Comparison of ENCODE assay signal across 19 cellular contexts in the genomic region with DNA sequence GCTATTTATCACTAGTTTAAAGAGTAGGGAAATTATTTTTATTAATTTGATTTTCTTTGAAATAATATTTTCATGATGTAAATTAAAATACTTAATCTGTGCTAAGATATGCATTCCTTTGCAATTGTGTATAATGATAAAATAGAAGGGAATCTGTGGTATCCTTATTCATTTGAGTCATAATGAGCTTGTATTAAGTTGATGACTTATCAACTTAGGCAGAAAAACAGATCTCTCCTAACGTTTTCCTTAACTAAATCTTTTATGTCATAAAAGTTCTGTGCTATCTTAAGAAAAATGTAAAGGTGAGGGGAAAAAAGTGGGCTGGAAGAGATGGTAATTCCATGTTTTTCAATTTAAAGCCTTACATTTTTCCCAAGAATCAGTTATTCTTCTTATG. TPM values are rescaled to one million over a fixed set of nuclear protein-coding genes. Genes with fewer than 3 reads are reported as not detected.
DNase-seq lines count a peak whose midpoint lies in the region; ATAC-seq and TF ChIP-seq lines count a peak whose summit lies in the region.
"Had no signal": no experiment of that assay in that cellular context is flagged by ENCODE, and none has a peak within 500 bp of the region (broad histone marks: within the 10 kb centered on the region; RNA-seq: fewer than 3 reads in every experiment).

No MANE protein-coding gene starts in this region.

- TF ChIP-seq CTCF in HFFc6 (IDR thresholded peaks at IDR 0.05) (no peak), esophagus squamous epithelium (IDR thresholded peaks at IDR 0.05) (no peak), tibial artery (IDR thresholded peaks at IDR 0.05) (no peak), chondrocyte (IDR thresholded peaks at IDR 0.05) (no peak), right lobe of liver (IDR thresholded peaks at IDR 0.05) (no peak), H9 (conservative IDR thresholded peaks at IDR 0.05) (no peak)

- no peaks in the 10 kb centered on the region for H3K79me1 ChIP-seq in H9 (ENCODE audit: insufficient read depth, low read depth, low read length, poor library complexity, severe bottlenecking)

- H4K8ac ChIP-seq in H9 (replicated peaks; ENCODE audit: insufficient read length, low read depth, low read length), result no peak overlapping the region

- H2BK12ac ChIP-seq in H9 (ENCODE audit: insufficient read length, low read depth, low read length), result no peak overlapping the region

- no peaks in the 10 kb centered on the region for H3K79me2 ChIP-seq in H9 (ENCODE audit: insufficient read depth, low read length)

- no peak overlapping the region for H3K4me2 ChIP-seq in H9 (ENCODE audit: insufficient read depth, insufficient read length, low read length)

- H2AFZ ChIP-seq in H9 (ENCODE audit: low read length), result no peak overlapping the region

- peak overlapping the region; percentile 64 for H3K27ac Mint-ChIP-seq in HFFc6
- H3K27ac Mint-ChIP-seq in chondrocyte (ENCODE audit: unreplicated experiment), result no peak overlapping the region
- H3K27ac Mint-ChIP-seq in H9, result no peak overlapping the region
- H3K27ac Mint-ChIP-seq: activated CD4-positive, alpha-beta T cell treated with anti-CD3 and anti-CD28 coated beads for 36 hours; activated naive CD4-positive, alpha-beta T cell treated with anti-CD3 and anti-CD28 coated beads, Interleukin-2, amount 50 U/mL, for 24 hours; CD4-positive, CD25-positive, alpha-beta regulatory T cell; effector memory CD8-positive, alpha-beta T cell; T-helper 17 cell had no signal

- H2BK120ac ChIP-seq in H9 (ENCODE audit: low read depth, low read length, poor library complexity, severe bottlenecking), result no peak overlapping the region

- no peak overlapping the region for H3K4ac ChIP-seq in H9 (ENCODE audit: low read depth, low read length)

- H2BK20ac ChIP-seq in H9 (ENCODE audit: low read depth, low read length, poor library complexity, severe bottlenecking), result no peak overlapping the region

- peak overlapping the region in 3 of 4 donors; percentile 19 to 67 (median 63) for H3K27ac ChIP-seq in esophagus squamous epithelium
- peak overlapping the region; percentile 92 for H3K27ac ChIP-seq in muscle layer of duodenum (ENCODE audit: low read length)
- H3K27ac ChIP-seq in tibial artery, result no peak overlapping the region
- H3K27ac ChIP-seq in right lobe of liver, result no peak overlapping the region
- no peak overlapping the region for H3K27ac ChIP-seq in H9 (ENCODE audit: insufficient read length, low read depth, low read length)

- H3K4me1 ChIP-seq in esophagus squamous epithelium (peaks cover 0 to 12% (median 0%) of the 10 kb centered on the region in 3 donors), muscle layer of duodenum (ENCODE audit: control insufficient read depth in 1 of 2, insufficient read depth in 2 of 2, low read length in 2 of 2) (no peaks in the 10 kb centered on the region), tibial artery (peaks cover 0 to 6% (median 1%) of the 10 kb centered on the region in 4 donors), right lobe of liver (peaks cover 0 to 9% (median 2%) of the 10 kb centered on the region in 4 donors), H9 (ENCODE audit: insufficient read depth, low read length) (no peaks in the 10 kb centered on the region; the same call in 1 of the 2 replicates)

- H4K20me1 ChIP-seq in H9 (ENCODE audit: control insufficient read depth, insufficient read depth, insufficient read length), result no peaks in the 10 kb centered on the region

- H3K27me3 ChIP-seq in esophagus squamous epithelium (no peaks in the 10 kb centered on the region), muscle layer of duodenum (ENCODE audit: low read depth, low read length) (no peaks in the 10 kb centered on the region), tibial artery (no peaks in the 10 kb centered on the region), right lobe of liver (no peaks in the 10 kb centered on the region), H9 (ENCODE audit: insufficient read depth, low read length) (no peaks in the 10 kb centered on the region)

- H2BK5ac ChIP-seq in H9 (ENCODE audit: insufficient read length, low read length), result no peak overlapping the region

- no peaks in the 10 kb centered on the region for H3K9me3 ChIP-seq in esophagus squamous epithelium
- H3K9me3 ChIP-seq in muscle layer of duodenum (ENCODE audit: control insufficient read depth in 1 of 2, low read length in 2 of 2), result no peaks in the 10 kb centered on the region
- H3K9me3 ChIP-seq in tibial artery, result no peaks in the 10 kb centered on the region
- H3K9me3 ChIP-seq in right lobe of liver, result no peaks in the 10 kb centered on the region
- H3K9me3 ChIP-seq in H9 (ENCODE audit: control insufficient read depth, low read depth, low read length), result no peaks in the 10 kb centered on the region

- H3K23ac ChIP-seq in H9 (ENCODE audit: insufficient read length, low read depth, low read length), result no peak overlapping the region

- H3K56ac ChIP-seq in H9 (ENCODE audit: insufficient read length, low read depth, low read length), result no peak overlapping the region

- peaks cover 28% of the 10 kb centered on the region for H3K36me3 Mint-ChIP-seq in HFFc6 (ENCODE audit: low read depth)
- no peaks in the 10 kb centered on the region for H3K36me3 Mint-ChIP-seq in chondrocyte (ENCODE audit: low read depth)
- H3K36me3 Mint-ChIP-seq in H9 (ENCODE audit: insufficient read depth in 1 of 3, low read depth in 3 of 3), result no peaks in the 10 kb centered on the region
- H3K36me3 Mint-ChIP-seq: activated naive CD4-positive, alpha-beta T cell treated with anti-CD3 and anti-CD28 coated beads, Interleukin-2, amount 50 U/mL, for 24 hours; CD4-positive, CD25-positive, alpha-beta regulatory T cell had no signal

- H3K14ac ChIP-seq in H9 (ENCODE audit: insufficient read depth, low read length), result no peak overlapping the region

- H2BK15ac ChIP-seq in H9 (ENCODE audit: low read depth, low read length), result no peak overlapping the region

- H3T11ph ChIP-seq in H9 (ENCODE audit: low read length), result no peak overlapping the region

- no peak overlapping the region for H3K9ac ChIP-seq in H9 (ENCODE audit: extremely low read depth, insufficient read length, low read length)

- H4K91ac ChIP-seq in H9 (ENCODE audit: insufficient read length, low read depth, low read length), result no peak overlapping the region

- no peaks in the 10 kb centered on the region; the same call in 1 of the 2 replicates for H3K27me3 Mint-ChIP-seq in HFFc6 (ENCODE audit: insufficient read depth)
- H3K27me3 Mint-ChIP-seq in chondrocyte (ENCODE audit: low read depth), result no peaks in the 10 kb centered on the region
- no peaks in the 10 kb centered on the region for H3K27me3 Mint-ChIP-seq in H9 (ENCODE audit: low read depth)
- H3K27me3 Mint-ChIP-seq: activated CD4-positive, alpha-beta T cell treated with anti-CD3 and anti-CD28 coated beads for 36 hours; activated naive CD4-positive, alpha-beta T cell treated with anti-CD3 and anti-CD28 coated beads, Interleukin-2, amount 50 U/mL, for 24 hours; effector memory CD8-positive, alpha-beta T cell had no signal

- ATAC-seq in right lobe of liver, result no peak
- no peak for ATAC-seq in GM19324 (IDR thresholded peaks at IDR 0.05; ENCODE audit: low FRiP score, unreplicated experiment)
- ATAC-seq: activated CD4-positive, alpha-beta T cell treated with anti-CD3 and anti-CD28 coated beads for 36 hours; effector memory CD8-positive, alpha-beta T cell; T-helper 17 cell had no signal

- H2AK5ac ChIP-seq in H9 (ENCODE audit: insufficient read length, low read length), result no peak overlapping the region

- intact Hi-C loops in esophagus squamous epithelium (cut with DNase I), result no loop called here
- intact Hi-C loops in tibial artery (cut with DNase I; ENCODE audit: low total_unique reads), result loop anchor here (10.0 kb wide), 1 partner anchor 560 kb away; no protein-coding TSS in a partner anchor
- intact Hi-C loops in right lobe of liver (cut with DNase I), result no loop called here

- H3K18ac ChIP-seq in H9 (ENCODE audit: insufficient read length, low read depth, low read length), result no peak overlapping the region

- H3K4me3 Mint-ChIP-seq in HFFc6 (no peak overlapping the region), chondrocyte (ENCODE audit: unreplicated experiment) (no peak overlapping the region), H9 (no peak overlapping the region)
- H3K4me3 Mint-ChIP-seq: activated CD4-positive, alpha-beta T cell treated with anti-CD3 and anti-CD28 coated beads for 36 hours; activated naive CD4-positive, alpha-beta T cell treated with anti-CD3 and anti-CD28 coated beads, Interleukin-2, amount 50 U/mL, for 24 hours; CD4-positive, CD25-positive, alpha-beta regulatory T cell; effector memory CD8-positive, alpha-beta T cell; T-helper 17 cell had no signal

- TF ChIP-seq POLR2A in esophagus squamous epithelium (IDR thresholded peaks at IDR 0.05) (no peak), right lobe of liver (IDR thresholded peaks at IDR 0.05) (no peak)

- H3K36me3 ChIP-seq in esophagus squamous epithelium, result no peaks in the 10 kb centered on the region
- H3K36me3 ChIP-seq in muscle layer of duodenum (ENCODE audit: control insufficient read depth in 1 of 2, insufficient read depth in 2 of 2, low read length in 2 of 2), result peaks cover 0 to 5% of the 10 kb centered on the region in 2 donors
- H3K36me3 ChIP-seq in tibial artery, result no peaks in the 10 kb centered on the region
- no peaks in the 10 kb centered on the region for H3K36me3 ChIP-seq in right lobe of liver

- 22 to 30% methylated on average over 1 of the region's 1 CpG for WGBS in esophagus squamous epithelium, 2 donors
- 33% methylated on average over 1 of the region's 1 CpG for WGBS in right lobe of liver (ENCODE audit: insufficient coverage, low coverage, low lambda C conversion rate, missing lambda C conversion rate)
- WGBS in H9 (ENCODE audit: extremely low coverage, insufficient read length, low lambda C conversion rate), result no CpG with 5 or more reads among the region's 1 CpG

- peaks cover 38% of the 10 kb centered on the region for H3K4me1 Mint-ChIP-seq in HFFc6 (ENCODE audit: low read depth)
- peaks cover 5% of the 10 kb centered on the region for H3K4me1 Mint-ChIP-seq in chondrocyte (ENCODE audit: low read depth)
- H3K4me1 Mint-ChIP-seq in H9, result peaks cover 3 to 5% of the 10 kb centered on the region in 2 experiments; a peak in 3 of 4 replicates

- H4K5ac ChIP-seq in H9 (ENCODE audit: insufficient read length, low read depth, low read length), result no peak overlapping the region

- no peaks in the 10 kb centered on the region for H3K23me2 ChIP-seq in H9 (ENCODE audit: insufficient read length, low read depth, low read length, poor library complexity, severe bottlenecking)

- no peak for DNase-seq in HFFc6
- DNase-seq in esophagus squamous epithelium (lab: John Stamatoyannopoulos, UW), result no peak
- no peak for DNase-seq in tibial artery
- no peak for DNase-seq in chondrocyte (ENCODE audit: low spot score)
- DNase-seq in right lobe of liver, result no peak
- DNase-seq in H9, result no peak
- DNase-seq: activated CD4-positive, alpha-beta T cell treated with anti-CD3 and anti-CD28 coated beads for 36 hours; activated T-cell treated with anti-CD3 and anti-CD28 coated beads for 4 hours; CD4-positive, CD25-positive, alpha-beta regulatory T cell; central memory CD4-positive, alpha-beta T cell; DMS79 treated with DMSO at 0.1 percent for 48 hours; effector memory CD8-positive, alpha-beta T cell; midbrain; NCI-H446; T-helper 17 cell had no signal

- no peaks in the 10 kb centered on the region; the same call in none of the 2 replicates for H3K9me3 Mint-ChIP-seq in HFFc6
- H3K9me3 Mint-ChIP-seq in chondrocyte (ENCODE audit: low read depth), result no peaks in the 10 kb centered on the region
- H3K9me3 Mint-ChIP-seq in H9, result no peaks in the 10 kb centered on the region
- H3K9me3 Mint-ChIP-seq: activated naive CD4-positive, alpha-beta T cell treated with anti-CD3 and anti-CD28 coated beads, Interleukin-2, amount 50 U/mL, for 24 hours; effector memory CD8-positive, alpha-beta T cell had no signal

- H3K4me3 ChIP-seq in esophagus squamous epithelium (peak overlapping the region in 3 of 4 donors; percentile 36 to 63 (median 43)), muscle layer of duodenum (ENCODE audit: low read depth in 1 of 2, low read length in 2 of 2) (peak overlapping the region; percentile 64 to 72), tibial artery (peak overlapping the region; percentile 22 to 26), right lobe of liver (no peak overlapping the region)

RNA-seq across cellular contexts. Expression of gene FGF7, which starts 1.9 kb away (rescaled TPM):
- 10 to 100 TPM; 12.1 to 59.8 (median 52.2) TPM for total RNA-seq in HFFc6 (2021; fragmentation: NEBNext Ultra II Directional; extraction: Animal tissue kit (Norgen Biotek cat#: 25700))
- total RNA-seq in esophagus squamous epithelium (10 to 100 TPM in 2 of 4 donors, 1 to 10 TPM in 2; 1.1 to 29.4 (median 8.6) TPM), chondrocyte (1.1 TPM in 1 of 3 replicates, not detected in the others), right lobe of liver (1 to 10 TPM in 1 of 6 experiments, under 1 TPM in 5; 0.09 to 1.0 (median 0.36) TPM), H9 (2021) (not detected in 2 replicates)
- total RNA-seq: activated CD4-positive, alpha-beta T cell treated with anti-CD3 and anti-CD28 coated beads for 36 hours; CD4-positive, CD25-positive, alpha-beta regulatory T cell; HT-29 had no signal

Comparison
In these comparisons a context has a peak if more than half of its experiments do, and no peak if none do; other contexts are left out.
1. H3K27ac ChIP-seq: peak in esophagus squamous epithelium (3 of 4) and muscle layer of duodenum (single experiment); none in tibial artery (0 of 2), right lobe of liver (0 of 3) and H9 (single experiment).
2. H3K4me3 ChIP-seq: peak in esophagus squamous epithelium (3 of 4), muscle layer of duodenum (2 of 2) and tibial artery (2 of 2); none in right lobe of liver (0 of 3).